In the genomic region with DNA sequence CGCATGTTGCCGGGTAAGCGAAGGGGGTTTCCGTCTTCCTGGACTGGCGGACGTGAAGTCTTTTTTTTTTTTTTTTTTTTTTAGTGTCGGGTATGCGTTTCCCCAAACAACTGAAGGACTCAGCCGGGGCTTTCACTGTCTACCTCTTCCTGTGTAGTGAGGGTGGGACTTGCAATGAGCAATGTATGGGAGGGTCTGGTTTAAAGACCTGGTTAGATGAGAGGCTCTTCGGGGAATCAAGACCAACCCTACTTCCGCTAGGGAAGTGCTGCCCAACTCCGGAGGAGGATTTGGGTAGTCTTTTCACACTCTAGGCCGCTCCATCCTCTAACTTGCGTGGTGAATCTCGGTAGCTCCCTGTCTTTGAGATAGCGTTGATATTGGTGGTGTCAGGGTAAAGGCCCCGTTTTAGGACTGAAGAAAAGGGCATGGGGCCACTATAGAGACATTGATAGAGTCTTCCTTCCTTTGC, we compare ENCODE assay signal across 8 cellular contexts. TPM values are rescaled to one million over a fixed set of nuclear protein-coding genes. Genes with fewer than 3 reads are reported as not detected.
DNase-seq lines count a peak whose midpoint lies in the region; TF ChIP-seq lines count a peak whose summit lies in the region.

No MANE protein-coding gene starts in this region.

- TF ChIP-seq CTCF in GM20000 (IDR thresholded peaks at IDR 0.05; ENCODE audit: extremely low read depth, missing control alignments) (no peak), RWPE1 (conservative IDR thresholded peaks at IDR 0.05; ENCODE audit: low read depth) (no peak), glutamatergic neuron (IDR thresholded peaks at IDR 0.05; ENCODE audit: partially characterized antibody, unreplicated experiment) (no peak), uterus (IDR thresholded peaks at IDR 0.05) (no peak)

- peaks cover 10% of the 10 kb centered on the region for H3K79me2 ChIP-seq in trophoblast cell (ENCODE audit: control insufficient read depth, insufficient read depth, low read length, poor library complexity)

- peak overlapping the region; percentile 98 for H4K91ac ChIP-seq in trophoblast cell (ENCODE audit: low read depth, low read length)

- H2AFZ ChIP-seq in trophoblast cell (ENCODE audit: insufficient read depth, low read length, poor library complexity): peak overlapping the region; percentile 91

- H3K9me3 Mint-ChIP-seq in glutamatergic neuron (ENCODE audit: unreplicated experiment): peaks cover 3% of the 10 kb centered on the region

- no peaks in the 10 kb centered on the region for H3K9me3 ChIP-seq in trophoblast cell (ENCODE audit: insufficient read depth, low read depth, low read length)
- no peaks in the 10 kb centered on the region for H3K9me3 ChIP-seq in uterus

- H2BK120ac ChIP-seq in trophoblast cell (ENCODE audit: insufficient read depth, low read length, poor library complexity): peak overlapping the region; percentile 96

- H3K36me3 ChIP-seq in trophoblast cell (ENCODE audit: control insufficient read depth in 1 of 2, insufficient read depth in 2 of 2, low read length in 2 of 2): peaks cover under 1 to 2% of the 10 kb centered on the region in 2 experiments
- no peaks in the 10 kb centered on the region for H3K36me3 ChIP-seq in uterus

- peaks cover 31% of the 10 kb centered on the region for H3K4me1 Mint-ChIP-seq in glutamatergic neuron (ENCODE audit: low read depth, unreplicated experiment)

- peak overlapping the region; percentile 98 for H4K12ac ChIP-seq in trophoblast cell (ENCODE audit: low read depth, low read length)

- CTCF ChIA-PET in RWPE1 (lab: Yijun Ruan, JAX): interaction anchor here (0.6 to 1.6 kb wide), 11 partner anchors 10 to 368 kb away, joined by 3 to 8 read pairs (median 4); partner anchors contain the start of gene FMO4

- H2AK5ac ChIP-seq in trophoblast cell (ENCODE audit: low read length): peak overlapping the region; percentile 99

- peak overlapping the region; percentile 91 for H3K27ac Mint-ChIP-seq in glutamatergic neuron (ENCODE audit: unreplicated experiment)

- intact Hi-C loops in uterus (cut with DNase I; ENCODE audit: low total_unique reads): no loop called here

- no peak overlapping the region for H3K23ac ChIP-seq in trophoblast cell (ENCODE audit: low read length)

- H3K4ac ChIP-seq in trophoblast cell (ENCODE audit: low read depth, low read length): peak overlapping the region; percentile 100

- no peaks in the 10 kb centered on the region for H3K27me3 ChIP-seq in trophoblast cell (ENCODE audit: insufficient read depth, low read length)
- H3K27me3 ChIP-seq in uterus: no peaks in the 10 kb centered on the region

- peak overlapping the region; percentile 99 for H3K14ac ChIP-seq in trophoblast cell (ENCODE audit: low read length)

- H3K4me3 Mint-ChIP-seq in glutamatergic neuron (ENCODE audit: unreplicated experiment): peak overlapping the region; percentile 100

- peak overlapping the region; percentile 97 for H4K8ac ChIP-seq in trophoblast cell (ENCODE audit: low read depth, low read length)

- peak overlapping the region; percentile 96 for H3K27ac ChIP-seq in RWPE1
- H3K27ac ChIP-seq in trophoblast cell (ENCODE audit: low read depth, low read length): peak overlapping the region; percentile 97
- peak overlapping the region; percentile 98 for H3K27ac ChIP-seq in uterus

- TF ChIP-seq POLR2A in uterus (IDR thresholded peaks at IDR 0.05): no peak

- H3K18ac ChIP-seq in trophoblast cell (ENCODE audit: low read length): peak overlapping the region; percentile 98

- H3K4me1 ChIP-seq in trophoblast cell (ENCODE audit: control insufficient read depth in 1 of 2, insufficient read depth in 2 of 2, low read length in 2 of 2): peaks cover 1 to 2% of the 10 kb centered on the region in 2 experiments
- peaks cover 7 to 8% of the 10 kb centered on the region in 2 donors for H3K4me1 ChIP-seq in uterus

- H2BK5ac ChIP-seq in trophoblast cell (ENCODE audit: low read depth, low read length, poor library complexity): peak overlapping the region; percentile 98

- peaks cover 5% of the 10 kb centered on the region for H3K27me3 Mint-ChIP-seq in glutamatergic neuron (ENCODE audit: unreplicated experiment)

- H2BK12ac ChIP-seq in trophoblast cell (ENCODE audit: low read length): no peak overlapping the region

- POLR2A ChIA-PET in RWPE1 (lab: Yijun Ruan, JAX; ENCODE audit: low non-redundant PET): no interaction called here

- WGBS in trophoblast cell (ENCODE audit: extremely low coverage, insufficient coverage, insufficient read length): no CpG with 5 or more reads among the region's 17 CpGs

- peak overlapping the region; percentile 61 for H3K4me2 ChIP-seq in trophoblast cell (ENCODE audit: low read length)

- DNase-seq in DMS114 treated with DMSO at 0.1 percent for 48 hours (lab: John Stamatoyannopoulos, UW; ENCODE audit: unreplicated experiment) (peak; percentile 31), GM20000 (ENCODE audit: low spot score) (peak; percentile 46), HK-2 (ENCODE audit: unreplicated experiment) (peak; percentile 67), RWPE1 (ENCODE audit: low spot score) (peak; percentile 33), glutamatergic neuron (no peak), trophoblast cell (peak in 1 of 2 donors; percentile 73), uterus (peak in 1 of 2 donors; percentile 19)
- DNase-seq in activated naive CD4-positive, alpha-beta T cell treated with anti-CD3 and anti-CD28 coated beads, Interleukin-2, amount 50 U/mL, for 16 hours: peak; percentile 69

- H3K9ac ChIP-seq in trophoblast cell (ENCODE audit: low read length): peak overlapping the region; percentile 99

- no peaks in the 10 kb centered on the region for H3K36me3 Mint-ChIP-seq in glutamatergic neuron (ENCODE audit: unreplicated experiment)

- H3K79me1 ChIP-seq in trophoblast cell (ENCODE audit: low read length): peaks cover 5% of the 10 kb centered on the region

- H3K4me3 ChIP-seq in trophoblast cell (ENCODE audit: low read depth, low read length) (peak overlapping the region; percentile 96), uterus (peak overlapping the region; percentile 91 to 97)

RNA-seq across cellular contexts. Expression of gene PRRC2C, which starts 0.8 kb away (rescaled TPM):
- total RNA-seq in glutamatergic neuron (ENCODE audit: unreplicated experiment): 201 TPM
- 169 and 179 TPM in 2 replicates for polyA plus RNA-seq in trophoblast cell (2013)
- total RNA-seq in uterus: 100 to 1,000 TPM in 1 of 4 donors, 10 to 100 TPM in 3; 32.1 to 210 (median 76.1) TPM
